20 cellular contexts compared by ENCODE assay signal in the genomic region with DNA sequence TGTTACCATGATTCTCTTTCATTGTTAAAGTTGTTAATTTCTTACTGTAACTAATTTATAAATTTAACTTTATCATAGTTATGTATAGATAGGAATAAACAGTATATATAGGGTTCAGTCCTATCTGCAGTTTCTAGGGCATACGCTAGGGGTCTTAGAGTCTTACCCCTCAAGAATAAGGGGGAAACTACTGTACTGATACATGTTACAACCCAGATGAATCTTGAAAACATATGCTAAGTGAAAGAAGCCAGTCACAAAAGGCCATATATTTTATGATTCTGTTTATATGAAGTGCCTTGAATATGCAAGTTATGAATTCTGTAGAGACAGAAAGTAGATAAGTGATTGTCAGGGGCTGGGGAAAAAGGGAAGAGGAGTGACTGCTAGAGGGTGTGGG. TPM values are rescaled to one million over a fixed set of nuclear protein-coding genes. Genes with fewer than 3 reads are reported as not detected.
A peak's percentile ranks its signal among the peaks of the same experiment; 100 is the strongest.
DNase-seq lines count a peak whose midpoint lies in the region; ATAC-seq and TF ChIP-seq lines count a peak whose summit lies in the region.
"Had no signal": no experiment of that assay in that cellular context is flagged by ENCODE, and none has a peak within 500 bp of the region (broad histone marks: within the 10 kb centered on the region; RNA-seq: fewer than 3 reads in every experiment).

No MANE protein-coding gene starts in this region.

- TF ChIP-seq POLR2A in GM18505 (IDR thresholded peaks at IDR 0.05; ENCODE audit: borderline replicate concordance, extremely low read depth, insufficient read depth, insufficient read length) (no peak), right lobe of liver (IDR thresholded peaks at IDR 0.05) (no peak)

- ATAC-seq in HG02610 (IDR thresholded peaks at IDR 0.05; ENCODE audit: unreplicated experiment) (no peak), GM18505 (IDR thresholded peaks at IDR 0.05; ENCODE audit: unreplicated experiment) (no peak), right lobe of liver (no peak)
- ATAC-seq: effector memory CD8-positive, alpha-beta T cell; heart right ventricle; pancreas; Right ventricle myocardium inferior had no signal

- DNase-seq in endodermal cell: no peak
- DNase-seq in progenitor cell of endocrine pancreas (ENCODE audit: low spot score, unreplicated experiment): no peak
- DNase-seq in right lobe of liver: no peak
- no peak for DNase-seq in hippocampal formation (lab: John Stamatoyannopoulos, UW)
- DNase-seq: activated CD4-positive, alpha-beta T cell treated with anti-CD3 and anti-CD28 coated beads, Interleukin-2, amount 50 U/mL, for 4 hours; CD4-positive, alpha-beta memory T cell; effector memory CD8-positive, alpha-beta T cell; heart right ventricle; KBM-7; NCI-H187 treated with DMSO at 0.1 percent for 48 hours; NCI-H446 treated with DMSO at 0.1 percent for 48 hours; pancreas; stimulated activated CD4-positive, alpha-beta T cell treated with anti-CD3 and anti-CD28 coated beads, Interleukin-4, amount 100 ng/mL, for 4 hours; uterus had no signal

- H2AFZ ChIP-seq in OCI-LY3 (ENCODE audit: low read depth, low read length): no peak overlapping the region

- H3K9ac ChIP-seq in OCI-LY3 (ENCODE audit: low read length) (no peak overlapping the region), endodermal cell (ENCODE audit: extremely low read depth, low read length, poor library complexity, severe bottlenecking) (no peak overlapping the region)

- TF ChIP-seq CTCF in DOHH2 (IDR thresholded peaks at IDR 0.05; ENCODE audit: low read depth, low read length, poor library complexity, severe bottlenecking) (peak; percentile 24), OCI-LY3 (IDR thresholded peaks at IDR 0.05; ENCODE audit: low read depth, low read length) (peak; percentile 50), endodermal cell (conservative IDR thresholded peaks at IDR 0.05) (peak; percentile 60), progenitor cell of endocrine pancreas (IDR thresholded peaks at IDR 0.05; ENCODE audit: unreplicated experiment) (no peak), right lobe of liver (IDR thresholded peaks at IDR 0.05) (no peak)

- 85% methylated on average over 1 of the region's 1 CpG; no CpG with 5 or more reads in 1 of the 2 experiments for WGBS in endodermal cell (ENCODE audit: insufficient coverage in 1 of 2, insufficient read length in 1 of 2), 2 experiments
- 93% methylated on average over 1 of the region's 1 CpG for WGBS in right lobe of liver (ENCODE audit: insufficient coverage, low coverage, low lambda C conversion rate, missing lambda C conversion rate)

- H3K79me2 ChIP-seq in DOHH2 (ENCODE audit: control insufficient read depth, low read length) (peaks cover 89% of the 10 kb centered on the region), OCI-LY3 (ENCODE audit: low read length) (peaks cover 66% of the 10 kb centered on the region)

- H3K36me3 Mint-ChIP-seq in endodermal cell (ENCODE audit: low read depth) (peaks cover 13% of the 10 kb centered on the region), progenitor cell of endocrine pancreas (ENCODE audit: insufficient read depth) (no peaks in the 10 kb centered on the region)

- H3K36me3 ChIP-seq in DOHH2 (ENCODE audit: control insufficient read depth, low read length) (0 out of 2 replicates have a peak, but pooled peaks cover 4% of the 10 kb centered on the region), OCI-LY3 (replicated peaks; ENCODE audit: low read depth, low read length) (no peaks in the 10 kb centered on the region), endodermal cell (ENCODE audit: control insufficient read depth, insufficient read depth, low read length) (peaks cover 4% of the 10 kb centered on the region), right lobe of liver (no peaks in the 10 kb centered on the region)
- H3K36me3 ChIP-seq: heart right ventricle, pancreas, uterus had no signal

- intact Hi-C loops in right lobe of liver (cut with DNase I): no loop called here

- peaks cover 5% of the 10 kb centered on the region for H3F3A ChIP-seq in DOHH2 (ENCODE audit: control insufficient read depth, insufficient read depth)

- H3K4me3 Mint-ChIP-seq in endodermal cell (no peak overlapping the region), progenitor cell of endocrine pancreas (ENCODE audit: low read depth) (no peak overlapping the region)

- H3K4me1 ChIP-seq in DOHH2 (ENCODE audit: control insufficient read depth, low read length) (peaks cover 23% of the 10 kb centered on the region), OCI-LY3 (ENCODE audit: low read length) (peaks cover 30% of the 10 kb centered on the region), endodermal cell (ENCODE audit: control insufficient read depth, insufficient read depth, low read length) (no peaks in the 10 kb centered on the region), right lobe of liver (peaks cover 0 to 27% (median 2%) of the 10 kb centered on the region in 4 donors)
- H3K4me1 ChIP-seq: uterus had no signal

- H3K4me3 ChIP-seq in DOHH2 (ENCODE audit: low read length) (no peak overlapping the region), OCI-LY3 (ENCODE audit: low read length) (no peak overlapping the region), endodermal cell (ENCODE audit: low read length) (no peak overlapping the region), right lobe of liver (no peak overlapping the region)
- H3K4me3 ChIP-seq: heart right ventricle, pancreas, skin epidermis, uterus had no signal

- H4K20me1 ChIP-seq in DOHH2 (ENCODE audit: control insufficient read depth, insufficient read depth, low read depth, low read length) (peaks cover 5% of the 10 kb centered on the region; the same call in 1 of the 2 replicates), OCI-LY3 (ENCODE audit: insufficient read depth, low read length) (peaks cover 59% of the 10 kb centered on the region)

- H3K9me3 ChIP-seq in DOHH2 (ENCODE audit: control insufficient read depth, insufficient read depth, low read length) (no peaks in the 10 kb centered on the region), OCI-LY3 (ENCODE audit: insufficient read depth, low read length) (no peaks in the 10 kb centered on the region), endodermal cell (ENCODE audit: control insufficient read depth, low read length) (no peaks in the 10 kb centered on the region), right lobe of liver (no peaks in the 10 kb centered on the region)
- H3K9me3 ChIP-seq: heart right ventricle, pancreas, uterus had no signal

- H3K27ac ChIP-seq in DOHH2 (ENCODE audit: low read depth, low read length) (no peak overlapping the region), OCI-LY3 (ENCODE audit: low read length) (no peak overlapping the region), endodermal cell (ENCODE audit: low read depth, low read length) (no peak overlapping the region), right lobe of liver (no peak overlapping the region)
- H3K27ac ChIP-seq: heart right ventricle, pancreas, skin epidermis, uterus had no signal

- H3K27ac Mint-ChIP-seq in endodermal cell (no peak overlapping the region), progenitor cell of endocrine pancreas (peak overlapping the region; percentile 51)

- H3K9me3 Mint-ChIP-seq in endodermal cell: no peaks in the 10 kb centered on the region
- H3K9me3 Mint-ChIP-seq in progenitor cell of endocrine pancreas (ENCODE audit: low read depth): no peaks in the 10 kb centered on the region
- H3K9me3 Mint-ChIP-seq: CD4-positive, alpha-beta memory T cell; effector memory CD8-positive, alpha-beta T cell had no signal

- H3K4me1 Mint-ChIP-seq in endodermal cell (peaks cover 14% of the 10 kb centered on the region), progenitor cell of endocrine pancreas (ENCODE audit: low read depth) (peaks cover 32% of the 10 kb centered on the region)

- H3K9me2 ChIP-seq in DOHH2 (replicated peaks; ENCODE audit: control insufficient read depth, low read length): no peaks in the 10 kb centered on the region

- H3K27me3 ChIP-seq in DOHH2 (ENCODE audit: control insufficient read depth, low read length) (no peaks in the 10 kb centered on the region), OCI-LY3 (ENCODE audit: low read depth, low read length) (no peaks in the 10 kb centered on the region), endodermal cell (ENCODE audit: control insufficient read depth, insufficient read depth, low read length, poor library complexity, severe bottlenecking) (no peaks in the 10 kb centered on the region), right lobe of liver (no peaks in the 10 kb centered on the region)
- H3K27me3 ChIP-seq: heart right ventricle, pancreas, uterus had no signal

- H3K27me3 Mint-ChIP-seq in endodermal cell (ENCODE audit: insufficient read depth) (no peaks in the 10 kb centered on the region), progenitor cell of endocrine pancreas (no peaks in the 10 kb centered on the region)
- H3K27me3 Mint-ChIP-seq: CD4-positive, alpha-beta memory T cell; effector memory CD8-positive, alpha-beta T cell had no signal

- no peak overlapping the region for H3K4me2 ChIP-seq in DOHH2 (ENCODE audit: low read length)
- H3K4me2 ChIP-seq in OCI-LY3 (ENCODE audit: low read length): no peak overlapping the region

RNA-seq across cellular contexts. Expression of a gene that starts 52.4 kb away (rescaled TPM):
- 100 to 1,000 TPM; 180 to 225 TPM for total RNA-seq in endodermal cell
- 248 TPM for polyA plus RNA-seq in endodermal cell (2013, experiment 1 of 2)
- 241 TPM for polyA plus RNA-seq in endodermal cell (2013, experiment 2 of 2)
- 246 and 265 TPM in 2 replicates for total RNA-seq in progenitor cell of endocrine pancreas
- 100 to 1,000 TPM; 126 to 195 (median 177) TPM for total RNA-seq in right lobe of liver

Comparison
In these comparisons a context has a peak if more than half of its experiments do, and no peak if none do; other contexts are left out.
1. CTCF ChIP-seq: peak in DOHH2 (single experiment), OCI-LY3 (single experiment) and endodermal cell (single experiment); none in progenitor cell of endocrine pancreas (single experiment) and right lobe of liver (0 of 4).